ENCODE assay signal across 9 cellular contexts in the genomic region with DNA sequence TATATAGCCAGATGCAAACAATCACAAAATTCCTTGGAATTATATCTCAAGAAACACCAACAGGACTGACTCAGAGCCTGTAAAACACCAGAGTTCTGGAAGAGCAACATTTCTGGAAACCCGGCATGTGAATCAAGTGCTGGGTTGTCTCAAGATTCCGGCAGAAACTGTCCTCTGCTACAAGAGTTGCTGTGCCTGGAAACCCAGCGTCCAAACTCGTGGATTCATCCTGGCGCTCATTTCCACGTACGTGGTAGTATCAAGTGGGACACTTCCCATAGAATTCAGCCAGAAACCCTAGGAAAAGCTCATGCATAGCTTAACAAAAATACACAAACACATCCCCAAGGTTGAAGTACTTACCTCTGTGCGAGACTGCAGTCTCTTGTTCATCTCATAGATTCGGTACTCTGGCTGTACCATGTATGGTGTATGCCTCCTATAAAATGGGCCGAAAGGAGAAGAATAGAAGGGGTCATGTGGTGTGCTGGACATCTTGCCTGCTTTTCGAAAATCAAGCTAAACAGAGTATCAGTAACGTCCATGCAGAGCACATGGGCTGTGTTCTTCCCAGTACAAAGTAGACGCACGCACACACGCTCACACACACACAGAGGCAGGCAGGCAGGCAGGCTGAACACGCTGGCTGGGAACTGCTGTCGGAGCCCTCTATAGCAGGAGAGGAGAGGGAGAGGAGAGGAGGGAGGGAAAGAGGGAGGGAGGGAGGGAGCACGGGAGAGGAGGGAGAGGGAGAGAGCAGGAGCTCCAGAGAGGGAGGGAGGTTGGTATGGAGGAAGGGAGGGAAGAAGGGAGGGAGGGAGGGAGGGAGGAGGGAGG. TPM values are rescaled to one million over a fixed set of nuclear protein-coding genes. Genes with fewer than 3 reads are reported as not detected.
DNase-seq lines count a peak whose midpoint lies in the region; ATAC-seq and TF ChIP-seq lines count a peak whose summit lies in the region.
"Had no signal": no experiment of that assay in that cellular context is flagged by ENCODE, and none has a peak within 500 bp of the region (broad histone marks: within the 10 kb centered on the region; RNA-seq: fewer than 3 reads in every experiment).

A gene (minus strand): TSS at position 655 of the 837 bp plus-strand sequence.

- ATAC-seq in omental fat pad (ENCODE audit: low FRiP score) = peak; percentile 85
- no peak for ATAC-seq in HG03280 (IDR thresholded peaks at IDR 0.05; ENCODE audit: unreplicated experiment)
- no peak for ATAC-seq in HG02970 (IDR thresholded peaks at IDR 0.05; ENCODE audit: low FRiP score, unreplicated experiment)
- no peak for ATAC-seq in GM21825 (IDR thresholded peaks at IDR 0.05; ENCODE audit: unreplicated experiment)

- peak within 1 kb of the TSS; percentile 18 for H3K4me3 Mint-ChIP-seq in activated naive CD8-positive, alpha-beta T cell
- H3K4me3 Mint-ChIP-seq: activated B cell treated with CpG ODN at 0.5 μM for 24 hours had no signal

- TF ChIP-seq CTCF in omental fat pad (IDR thresholded peaks at IDR 0.05) = no peak

- H3K4me1 Mint-ChIP-seq in activated naive CD8-positive, alpha-beta T cell (ENCODE audit: low read depth) = peaks cover 16% of the 10 kb centered on the region

- H3K36me3 Mint-ChIP-seq in activated naive CD8-positive, alpha-beta T cell = no peaks in the 10 kb centered on the region

- no peak within 1 kb of the TSS for H3K27ac Mint-ChIP-seq in activated naive CD8-positive, alpha-beta T cell
- H3K27ac Mint-ChIP-seq: activated B cell treated with CpG ODN at 0.5 μM for 24 hours had no signal

- intact Hi-C loops in cardiac septum (cut with DNase I) = loop anchor here (5.0 kb wide), 1 partner anchor 106 kb away; no protein-coding TSS in a partner anchor

- DNase-seq in AG20443 (ENCODE audit: low spot score) (peak; percentile 59), cardiac septum (ENCODE audit: low spot score) (peak; percentile 82), omental fat pad (ENCODE audit: low spot score) (no peak)
- no peak for DNase-seq in activated CD8-positive, alpha-beta memory T cell treated with anti-CD3 and anti-CD28 coated beads for 24 hours
- DNase-seq: activated B cell treated with CpG ODN at 0.5 μM for 24 hours had no signal

- peaks cover 14% of the 10 kb centered on the region for H3K27me3 Mint-ChIP-seq in activated naive CD8-positive, alpha-beta T cell

- H3K9me3 Mint-ChIP-seq in activated naive CD8-positive, alpha-beta T cell (ENCODE audit: low read depth) = no peaks in the 10 kb centered on the region
- H3K9me3 Mint-ChIP-seq: activated B cell treated with CpG ODN at 0.5 μM for 24 hours had no signal

RNA-seq across cellular contexts. Expression of the gene that starts here (rescaled TPM):
- 33.3 TPM for total RNA-seq in cardiac septum
- total RNA-seq in omental fat pad = 100 to 1,000 TPM in 1 of 4 donors, 10 to 100 TPM in 3; 33.7 to 191 (median 43.5) TPM
- total RNA-seq: activated B cell treated with CpG ODN at 0.5 μM for 24 hours had no signal

Comparison
In these comparisons a context has a peak if more than half of its experiments do, and no peak if none do; other contexts are left out.
1. DNase-seq: peak in AG20443 (single experiment) and cardiac septum (single experiment); none in omental fat pad (single experiment) and activated CD8-positive, alpha-beta memory T cell treated with anti-CD3 and anti-CD28 coated beads for 24 hours (single experiment).